In genomic region chr2:62382757-62383156, GRCh38 we compare ENCODE assay signal across 21 cellular contexts.
DNase-seq lines count a peak whose midpoint lies in the region; ATAC-seq lines count a peak whose summit lies in the region.
"Had no signal": no experiment of that assay in that cellular context is flagged by ENCODE, and none has a peak within 500 bp of the region (broad histone marks: within the 10 kb centered on the region; RNA-seq: fewer than 3 reads in every experiment).

No MANE protein-coding gene starts in this region.

- H3K27me3 ChIP-seq in mesendoderm (ENCODE audit: insufficient read depth, low read length, poor library complexity) = no peaks in the 10 kb centered on the region
- H3K27me3 ChIP-seq: ovary, tibial nerve had no signal

- no peak overlapping the region for H2BK120ac ChIP-seq in mesendoderm (ENCODE audit: low read depth, low read length)

- no peak overlapping the region for H2BK15ac ChIP-seq in mesendoderm (replicated peaks; ENCODE audit: low read depth)

- no peak overlapping the region for H3K56ac ChIP-seq in mesendoderm (ENCODE audit: low read length)

- H3K4me2 ChIP-seq in mesendoderm (ENCODE audit: low read length) = no peak overlapping the region

- H3K36me3 ChIP-seq in mesendoderm (ENCODE audit: control insufficient read depth, insufficient read depth, low read length) = no peaks in the 10 kb centered on the region
- H3K36me3 ChIP-seq: ovary, tibial nerve had no signal

- WGBS in mesendoderm (ENCODE audit: extremely low coverage, insufficient coverage, low lambda C conversion rate) = no CpG with 5 or more reads among the region's 2 CpGs

- no peak overlapping the region for H3K18ac ChIP-seq in mesendoderm (ENCODE audit: low read length)

- ATAC-seq in HG02798 (IDR thresholded peaks at IDR 0.05; ENCODE audit: poor library complexity, unreplicated experiment) = peak; percentile 40
- ATAC-seq in Right ventricle myocardium superior (ENCODE audit: poor library complexity) = no peak
- ATAC-seq: activated CD8-positive, alpha-beta memory T cell treated with anti-CD3 and anti-CD28 coated beads, Interleukin-2, amount 10 ng/mL, durations not matched to agents 7 days and 5 days; HCT116; left lobe of liver; stimulated activated memory B cell treated with anti-CD40 and anti-IgM and Interleukin-4, amounts not matched to agents 10 μg/mL and 1 μg/mL and 100 μg/mL, for 72 hours had no signal

- no peak overlapping the region for H2BK5ac ChIP-seq in mesendoderm (ENCODE audit: low read length)

- DNase-seq in NCI-H1417 (lab: John Stamatoyannopoulos, UW) (peak in 2 of 3 experiments; percentile 16 to 19), NCI-H1417 treated with DMSO at 0.1 percent for 48 hours (lab: John Stamatoyannopoulos, UW) (no peak), astrocyte of the hippocampus (ENCODE audit: low read depth, low spot score) (peak; percentile 46), mesendoderm (peak; percentile 73), SKM-1 treated with dmso at 0.1 percent for 144 hours (lab: John Stamatoyannopoulos, UW; ENCODE audit: unreplicated experiment) (no peak), Right ventricle myocardium superior (no peak)
- DNase-seq in effector CD8-positive, alpha-beta T cell (lab: John Stamatoyannopoulos, UW) = no peak
- DNase-seq: 8988T; activated CD4-positive, CD25-positive, alpha-beta regulatory T cell; activated CD8-positive, alpha-beta memory T cell treated with anti-CD3 and anti-CD28 coated beads, Interleukin-2, amount 10 ng/mL, durations not matched to agents 7 days and 5 days; activated gamma-delta T cell; NCI-H446 treated with DMSO at 0.1 percent for 48 hours; ovary; small intestine; T-helper 1 cell had no signal

- H3K4me3 ChIP-seq in mesendoderm (ENCODE audit: low read length) = no peak overlapping the region
- H3K4me3 ChIP-seq: ovary, tibial nerve had no signal

- H3K23ac ChIP-seq in mesendoderm (ENCODE audit: low read length) = no peak overlapping the region

- H4K5ac ChIP-seq in mesendoderm (ENCODE audit: low read length) = no peak overlapping the region

- H3K4ac ChIP-seq in mesendoderm (ENCODE audit: low read depth, low read length) = no peak overlapping the region

- no peak overlapping the region for H3K9ac ChIP-seq in mesendoderm (ENCODE audit: low read length)

- H3K27ac ChIP-seq in mesendoderm (ENCODE audit: low read depth, low read length) = no peak overlapping the region
- H3K27ac ChIP-seq: C4-2B, ovary, tibial nerve had no signal

- intact Hi-C loops in Right ventricle myocardium superior (cut with DNase I) = no loop called here

- H3K4me1 ChIP-seq in mesendoderm (ENCODE audit: control insufficient read depth, low read depth, low read length) = no peaks in the 10 kb centered on the region
- H3K4me1 ChIP-seq: tibial nerve had no signal

- H2AK5ac ChIP-seq in mesendoderm (ENCODE audit: low read length) = no peak overlapping the region

- H3K79me2 ChIP-seq in mesendoderm (ENCODE audit: control insufficient read depth, insufficient read depth, low read length) = no peaks in the 10 kb centered on the region

- no peaks in the 10 kb centered on the region for H3K79me1 ChIP-seq in mesendoderm (ENCODE audit: low read length)

- H4K8ac ChIP-seq in mesendoderm (ENCODE audit: low read depth, low read length) = no peak overlapping the region

Comparison
In these comparisons a context has a peak if more than half of its experiments do, and no peak if none do; other contexts are left out.
1. DNase-seq: peak in NCI-H1417 (2 of 3), astrocyte of the hippocampus (single experiment) and mesendoderm (single experiment); none in NCI-H1417 treated with DMSO at 0.1 percent for 48 hours (single experiment), effector CD8-positive, alpha-beta T cell (single experiment), SKM-1 treated with dmso at 0.1 percent for 144 hours (single experiment) and Right ventricle myocardium superior (single experiment).